1 cellular context compared by ENCODE assay signal in genomic region chr1:86823821-86824500, GRCh38.
A peak's percentile ranks its signal among the peaks of the same experiment; 100 is the strongest.
TF ChIP-seq lines count a peak whose summit lies in the region.

No MANE protein-coding gene starts in this region.

TF ChIP-seq in HepG2, 621 proteins besides CTCF, POLR2A, EP300 and RAD21 (continued from another document and continues in another):
- no peak for TF ChIP-seq FOSL2 (CRISPR knock-in tag; IDR thresholded peaks at IDR 0.05)
- no peak for TF ChIP-seq ZNF274 (CRISPR knock-in tag; IDR thresholded peaks at IDR 0.05)
- TF ChIP-seq ZNF792 (CRISPR knock-in tag; IDR thresholded peaks at IDR 0.05): 0 out of 2 replicates have a peak, but pooled peaks have one; percentile 54
- 0 out of 2 replicates have a peak, but pooled peaks have one; percentile 56 for TF ChIP-seq ZKSCAN8 (CRISPR knock-in tag; IDR thresholded peaks at IDR 0.05; ENCODE audit: borderline replicate concordance)
- TF ChIP-seq ZNF264 (CRISPR knock-in tag; IDR thresholded peaks at IDR 0.05): no peak
- TF ChIP-seq TCF7 (IDR thresholded peaks at IDR 0.05; ENCODE audit: low read depth): peak; percentile 90
- no peak for TF ChIP-seq HNRNPH1 (optimal IDR thresholded peaks at IDR 0.05; ENCODE audit: low read depth, low read length)
- TF ChIP-seq PRDM15 (CRISPR knock-in tag; IDR thresholded peaks at IDR 0.05): no peak
- TF ChIP-seq USF2 (IDR thresholded peaks at IDR 0.05; ENCODE audit: low read depth, low read length): no peak
- TF ChIP-seq USF2 (CRISPR knock-in tag; IDR thresholded peaks at IDR 0.05; ENCODE audit: borderline replicate concordance): no peak
- TF ChIP-seq BRD4 (CRISPR knock-in tag; IDR thresholded peaks at IDR 0.05): no peak
- TF ChIP-seq ZNF331 (CRISPR knock-in tag; IDR thresholded peaks at IDR 0.05): peak; percentile 46; the same call in 1 of the 2 replicates
- peak; percentile 88 for TF ChIP-seq CEBPG (CRISPR knock-in tag; IDR thresholded peaks at IDR 0.05)
- no peak for TF ChIP-seq PHB2 (IDR thresholded peaks at IDR 0.05; ENCODE audit: partially characterized antibody)
- TF ChIP-seq NFYB (CRISPR knock-in tag; IDR thresholded peaks at IDR 0.05): no peak
- no peak; the same call in 1 of the 2 replicates for TF ChIP-seq NR2C2 (CRISPR knock-in tag; IDR thresholded peaks at IDR 0.05; ENCODE audit: borderline replicate concordance)
- TF ChIP-seq ZNF292 (CRISPR knock-in tag; IDR thresholded peaks at IDR 0.05; ENCODE audit: borderline replicate concordance, low read depth): no peak
- no peak for TF ChIP-seq ZNF790 (CRISPR knock-in tag; IDR thresholded peaks at IDR 0.05; ENCODE audit: borderline replicate concordance)
- no peak for TF ChIP-seq NONO (IDR thresholded peaks at IDR 0.05)
- TF ChIP-seq NONO (CRISPR knock-in tag; conservative IDR thresholded peaks at IDR 0.05): peak; percentile 71
- no peak for TF ChIP-seq KIAA2018 (CRISPR knock-in tag; IDR thresholded peaks at IDR 0.05; ENCODE audit: borderline replicate concordance)
- no peak for TF ChIP-seq ZNF136 (CRISPR knock-in tag; IDR thresholded peaks at IDR 0.05; ENCODE audit: low read depth)
- TF ChIP-seq ZNF530 (CRISPR knock-in tag; IDR thresholded peaks at IDR 0.05; ENCODE audit: low read depth): no peak
- TF ChIP-seq TCF7L2 (IDR thresholded peaks at IDR 0.05; ENCODE audit: low read depth, low read length): peak; percentile 50; the same call in 1 of the 2 replicates
- no peak for TF ChIP-seq HNRNPK (IDR thresholded peaks at IDR 0.05; ENCODE audit: low read depth, low read length, poor library complexity, severe bottlenecking)
- no peak for TF ChIP-seq ZFP1 (CRISPR knock-in tag; IDR thresholded peaks at IDR 0.05)
- TF ChIP-seq NR0B2 (CRISPR knock-in tag; IDR thresholded peaks at IDR 0.05): no peak
- TF ChIP-seq YEATS4 (CRISPR knock-in tag; IDR thresholded peaks at IDR 0.05; ENCODE audit: borderline replicate concordance): no peak
- TF ChIP-seq ZNF788 (CRISPR knock-in tag; IDR thresholded peaks at IDR 0.05; ENCODE audit: borderline replicate concordance): no peak
- TF ChIP-seq FIP1L1 (IDR thresholded peaks at IDR 0.05; ENCODE audit: borderline replicate concordance, insufficient read depth, low read depth, low read length): no peak
- no peak for TF ChIP-seq ZNF501 (CRISPR knock-in tag; IDR thresholded peaks at IDR 0.05)
- no peak for TF ChIP-seq BCL3 (CRISPR knock-in tag; IDR thresholded peaks at IDR 0.05)
- TF ChIP-seq ZNF10 (CRISPR knock-in tag; IDR thresholded peaks at IDR 0.05; ENCODE audit: borderline replicate concordance, low read depth): no peak
- peak; percentile 84 for TF ChIP-seq FOXA1 (IDR thresholded peaks at IDR 0.05)
- peak; percentile 99 for TF ChIP-seq FOXA1 (CRISPR knock-in tag; IDR thresholded peaks at IDR 0.05)
- peak; percentile 53; the same call in 1 of the 2 replicates for TF ChIP-seq THRA (CRISPR knock-in tag; IDR thresholded peaks at IDR 0.05; ENCODE audit: borderline replicate concordance)
- TF ChIP-seq ISL2 (CRISPR knock-in tag; IDR thresholded peaks at IDR 0.05): peak; percentile 97
- TF ChIP-seq REST (IDR thresholded peaks at IDR 0.05; ENCODE audit: borderline replicate concordance in 1 of 2, low read depth in 1 of 2, low read length in 2 of 2): peak in 1 of 2 experiments; percentile 56; a peak in 2 of 4 replicates
- TF ChIP-seq ZNF878 (CRISPR knock-in tag; IDR thresholded peaks at IDR 0.05): no peak
- no peak for TF ChIP-seq HOXA7 (CRISPR knock-in tag; IDR thresholded peaks at IDR 0.05)
- peak; percentile 36; the same call in 1 of the 2 replicates for TF ChIP-seq KDM6A (CRISPR knock-in tag; IDR thresholded peaks at IDR 0.05; ENCODE audit: low read depth)
- TF ChIP-seq RBFOX2 (IDR thresholded peaks at IDR 0.05; ENCODE audit: low read depth, low read length): no peak
- TF ChIP-seq JUNB (CRISPR knock-in tag; IDR thresholded peaks at IDR 0.05; ENCODE audit: borderline replicate concordance): no peak
- TF ChIP-seq CC2D1A (CRISPR knock-in tag; IDR thresholded peaks at IDR 0.05): no peak
- TF ChIP-seq TOE1 (CRISPR knock-in tag; IDR thresholded peaks at IDR 0.05): no peak
- TF ChIP-seq ZNF605 (CRISPR knock-in tag; IDR thresholded peaks at IDR 0.05): no peak
- TF ChIP-seq ZNF558 (CRISPR knock-in tag; IDR thresholded peaks at IDR 0.05; ENCODE audit: borderline replicate concordance): no peak
